Comparison of ENCODE assay signal across 8 cellular contexts in the genomic region with DNA sequence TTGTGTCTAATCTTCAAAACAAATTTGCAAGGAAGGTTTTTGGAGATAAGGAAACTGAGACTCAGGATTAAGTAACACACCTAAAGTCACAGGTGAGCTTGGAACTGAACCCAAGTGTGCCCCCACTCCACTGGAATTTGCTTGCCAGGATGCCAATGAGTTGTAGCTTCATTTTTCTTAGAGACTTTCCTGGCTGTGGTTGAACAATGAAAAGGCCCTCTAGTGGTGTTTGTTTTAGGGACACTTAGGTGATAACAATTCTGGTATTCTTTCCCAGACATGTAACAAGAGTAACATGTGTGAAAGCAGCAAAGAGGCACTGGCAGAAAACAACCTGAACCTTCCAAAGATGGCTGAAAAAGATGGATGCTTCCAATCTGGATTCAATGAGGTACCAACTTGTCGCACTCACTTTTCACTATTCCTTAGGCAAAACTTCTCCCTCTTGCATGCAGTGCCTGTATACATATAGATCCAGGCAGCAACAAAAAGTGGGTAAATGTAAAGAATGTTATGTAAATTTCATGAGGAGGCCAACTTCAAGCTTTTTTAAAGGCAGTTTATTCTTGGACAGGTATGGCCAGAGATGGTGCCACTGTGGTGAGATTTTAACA. TPM values are rescaled to one million over a fixed set of nuclear protein-coding genes. Genes with fewer than 3 reads are reported as not detected.
DNase-seq lines count a peak whose midpoint lies in the region; ATAC-seq and TF ChIP-seq lines count a peak whose summit lies in the region.

No MANE protein-coding gene starts in this region.

- no peak overlapping the region for H2AK5ac ChIP-seq in mesendoderm (ENCODE audit: low read length)

- no CpG with 5 or more reads among the region's 1 CpG for WGBS in mesendoderm (ENCODE audit: extremely low coverage, insufficient coverage, low lambda C conversion rate)

- H3K27me3 ChIP-seq in mesendoderm (ENCODE audit: insufficient read depth, low read length, poor library complexity) = no peaks in the 10 kb centered on the region

- peak overlapping the region; percentile 90 for H2BK120ac ChIP-seq in mesendoderm (ENCODE audit: low read depth, low read length)

- no peak overlapping the region for H2BK15ac ChIP-seq in mesendoderm (replicated peaks; ENCODE audit: low read depth)

- no peak overlapping the region for H3K9ac ChIP-seq in mesendoderm (ENCODE audit: low read length)

- H3K79me1 ChIP-seq in mesendoderm (ENCODE audit: low read length) = no peaks in the 10 kb centered on the region

- H3K36me3 ChIP-seq in mesendoderm (ENCODE audit: control insufficient read depth, insufficient read depth, low read length) = no peaks in the 10 kb centered on the region

- peak; percentile 59 for TF ChIP-seq CTCF in LNCAP (IDR thresholded peaks at IDR 0.05)

- H3K4ac ChIP-seq in mesendoderm (ENCODE audit: low read depth, low read length) = no peak overlapping the region

- H3K79me2 ChIP-seq in mesendoderm (ENCODE audit: control insufficient read depth, insufficient read depth, low read length) = no peaks in the 10 kb centered on the region

- H3K4me2 ChIP-seq in mesendoderm (ENCODE audit: low read length) = no peak overlapping the region

- no peak overlapping the region for H3K4me3 ChIP-seq in mesendoderm (ENCODE audit: low read length)

- H3K18ac ChIP-seq in mesendoderm (ENCODE audit: low read length) = peak overlapping the region; percentile 70

- H3K27ac ChIP-seq in mesendoderm (ENCODE audit: low read depth, low read length) = no peak overlapping the region

- peak; percentile 2 for DNase-seq in NCI-H2196 (lab: John Stamatoyannopoulos, UW; ENCODE audit: unreplicated experiment)
- DNase-seq in NCI-H2196 treated with DMSO at 0.1 percent for 48 hours (lab: John Stamatoyannopoulos, UW; ENCODE audit: unreplicated experiment) = no peak
- peak; percentile 53 for DNase-seq in astrocyte of the hippocampus (ENCODE audit: low read depth, low spot score)
- peak; percentile 82 for DNase-seq in mesendoderm
- no peak for DNase-seq in SHP77 treated with DMSO at 0.1 percent for 48 hours (lab: John Stamatoyannopoulos, UW)

- H4K5ac ChIP-seq in mesendoderm (ENCODE audit: low read length) = no peak overlapping the region

- peaks cover 3% of the 10 kb centered on the region for H3K4me1 ChIP-seq in mesendoderm (ENCODE audit: control insufficient read depth, low read depth, low read length)

- H2BK5ac ChIP-seq in mesendoderm (ENCODE audit: low read length) = no peak overlapping the region

- no peak overlapping the region for H3K23ac ChIP-seq in mesendoderm (ENCODE audit: low read length)

- no peak for ATAC-seq in GM18867 (IDR thresholded peaks at IDR 0.05; ENCODE audit: unreplicated experiment)
- ATAC-seq in HG03196 (IDR thresholded peaks at IDR 0.05; ENCODE audit: unreplicated experiment) = no peak

- no peak overlapping the region for H4K8ac ChIP-seq in mesendoderm (ENCODE audit: low read depth, low read length)

- H3K56ac ChIP-seq in mesendoderm (ENCODE audit: low read length) = no peak overlapping the region

RNA-seq across cellular contexts. Expression of gene IL6, which starts 1.5 kb away (rescaled TPM):
- polyA plus RNA-seq in mesendoderm (2013, experiment 1 of 2) = 4.6 TPM
- 4.6 TPM for polyA plus RNA-seq in mesendoderm (2013, experiment 2 of 2)

Comparison
In these comparisons a context has a peak if more than half of its experiments do, and no peak if none do; other contexts are left out.
1. DNase-seq: peak in NCI-H2196 (single experiment), astrocyte of the hippocampus (single experiment) and mesendoderm (single experiment); none in NCI-H2196 treated with DMSO at 0.1 percent for 48 hours (single experiment) and SHP77 treated with DMSO at 0.1 percent for 48 hours (single experiment).